14 cellular contexts compared by ENCODE assay signal in genomic region chr15:55907797-55908196, GRCh38.
DNase-seq lines count a peak whose midpoint lies in the region; ATAC-seq and TF ChIP-seq lines count a peak whose summit lies in the region.
"Had no signal": no experiment of that assay in that cellular context is flagged by ENCODE, and none has a peak within 500 bp of the region (broad histone marks: within the 10 kb centered on the region; RNA-seq: fewer than 3 reads in every experiment).

No MANE protein-coding gene starts in this region.

- TF ChIP-seq POLR2A in body of pancreas (IDR thresholded peaks at IDR 0.05) = no peak

- no peaks in the 10 kb centered on the region for H3K4me1 Mint-ChIP-seq in progenitor cell of endocrine pancreas (ENCODE audit: low read depth)

- DNase-seq in ELR (ENCODE audit: low read depth) (peak; percentile 99), RWPE1 (ENCODE audit: low spot score) (peak; percentile 84), fibroblast of gingiva (ENCODE audit: low read depth) (peak; percentile 94), progenitor cell of endocrine pancreas (ENCODE audit: low spot score, unreplicated experiment) (no peak), body of pancreas (no peak), retina (no peak)
- DNase-seq: activated CD4-positive, alpha-beta T cell treated with anti-CD3 and anti-CD28 coated beads, Interleukin-2, amount 50 U/mL, for 1 hour; amygdala; glutamatergic neuron; H7; NCI-H1436 treated with DMSO at 0.1 percent for 48 hours had no signal

- no peak for ATAC-seq in GM21619 (IDR thresholded peaks at IDR 0.05; ENCODE audit: unreplicated experiment)
- no peak for ATAC-seq in body of pancreas
- ATAC-seq in HG02840 (IDR thresholded peaks at IDR 0.05; ENCODE audit: low FRiP score, unreplicated experiment) = no peak

- no peak overlapping the region for H3K27ac ChIP-seq in RWPE1
- H3K27ac ChIP-seq in body of pancreas = no peak overlapping the region

- H3K4me3 ChIP-seq in body of pancreas = no peak overlapping the region

- CTCF ChIA-PET in RWPE1 (lab: Yijun Ruan, JAX) = interaction anchor here (0.5 to 2.0 kb wide), 3 partner anchors 10 to 1598 kb away, joined by 3 to 8 read pairs (median 4); no protein-coding TSS in a partner anchor

- no peaks in the 10 kb centered on the region for H3K9me3 ChIP-seq in body of pancreas

- 93 to 95% methylated on average over 4 of the region's 4 CpGs for WGBS in body of pancreas, 2 donors

- H3K4me1 ChIP-seq in body of pancreas = no peaks in the 10 kb centered on the region

- H3K27ac Mint-ChIP-seq in progenitor cell of endocrine pancreas = peak overlapping the region; percentile 62
- H3K27ac Mint-ChIP-seq: stimulated activated naive CD8-positive, alpha-beta T cell treated with anti-CD3 and anti-CD28 coated beads, Interleukin-15, Interleukin-2, amounts not matched to agents 100 ng/mL and 50 ng/mL, for 24 hours had no signal

- TF ChIP-seq CTCF in RWPE1 (conservative IDR thresholded peaks at IDR 0.05; ENCODE audit: low read depth) (no peak), progenitor cell of endocrine pancreas (IDR thresholded peaks at IDR 0.05; ENCODE audit: unreplicated experiment) (no peak), body of pancreas (IDR thresholded peaks at IDR 0.05) (no peak)

- POLR2A ChIA-PET in RWPE1 (lab: Yijun Ruan, JAX; ENCODE audit: low non-redundant PET) = no interaction called here

- no peaks in the 10 kb centered on the region for H3K27me3 Mint-ChIP-seq in progenitor cell of endocrine pancreas
- H3K27me3 Mint-ChIP-seq: stimulated activated naive CD8-positive, alpha-beta T cell treated with anti-CD3 and anti-CD28 coated beads, Interleukin-15, Interleukin-2, amounts not matched to agents 100 ng/mL and 50 ng/mL, for 24 hours had no signal

- H3K4me3 Mint-ChIP-seq in progenitor cell of endocrine pancreas (ENCODE audit: low read depth) = no peak overlapping the region
- H3K4me3 Mint-ChIP-seq: stimulated activated naive CD8-positive, alpha-beta T cell treated with anti-CD3 and anti-CD28 coated beads, Interleukin-15, Interleukin-2, amounts not matched to agents 100 ng/mL and 50 ng/mL, for 24 hours had no signal

- no peaks in the 10 kb centered on the region for H3K36me3 ChIP-seq in body of pancreas (replicated peaks in 1 of 2; ENCODE audit: insufficient read depth in 1 of 2, low read depth in 2 of 2)

- H3K27me3 ChIP-seq in body of pancreas = no peaks in the 10 kb centered on the region

- H3K9me3 Mint-ChIP-seq in progenitor cell of endocrine pancreas (ENCODE audit: low read depth) = no peaks in the 10 kb centered on the region
- H3K9me3 Mint-ChIP-seq: stimulated activated naive CD8-positive, alpha-beta T cell treated with anti-CD3 and anti-CD28 coated beads, Interleukin-15, Interleukin-2, amounts not matched to agents 100 ng/mL and 50 ng/mL, for 24 hours had no signal

- H3K36me3 Mint-ChIP-seq in progenitor cell of endocrine pancreas (ENCODE audit: insufficient read depth) = peaks cover 3% of the 10 kb centered on the region

- intact Hi-C loops in body of pancreas (cut with DNase I) = no loop called here

Comparison
In these comparisons a context has a peak if more than half of its experiments do, and no peak if none do; other contexts are left out.
1. DNase-seq: peak in ELR (single experiment), RWPE1 (single experiment) and fibroblast of gingiva (single experiment); none in progenitor cell of endocrine pancreas (single experiment), body of pancreas (0 of 4) and retina (single experiment).